ENCODE assay signal across 1 cellular context in the genomic region with DNA sequence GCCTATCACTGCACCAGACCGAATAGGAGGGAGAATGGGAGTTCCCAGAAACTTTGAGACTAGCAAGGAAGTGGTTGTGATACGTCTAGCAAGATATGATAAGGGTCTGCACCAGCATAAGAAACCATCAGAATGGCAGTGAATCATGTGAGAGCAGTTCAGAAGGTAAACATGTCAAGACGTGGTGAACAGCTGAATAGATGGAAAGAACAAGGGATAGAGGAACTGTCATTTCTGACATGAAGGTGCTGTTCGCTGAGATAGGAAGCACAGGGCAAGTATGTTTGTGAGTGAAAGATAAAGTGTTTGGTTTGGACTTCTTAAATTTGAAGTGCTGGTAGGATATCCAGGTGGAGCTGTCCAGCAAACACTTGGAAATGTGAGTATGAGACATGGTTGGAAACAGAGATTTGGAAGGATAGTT.
TF ChIP-seq lines count a peak whose summit lies in the region.

No MANE protein-coding gene starts in this region.

TF ChIP-seq in HEK293, 187 proteins besides CTCF, POLR2A, EP300 and RAD21:
- TF ChIP-seq MYNN (tag by site-specific recombination; IDR thresholded peaks at IDR 0.05; ENCODE audit: borderline replicate concordance) (no peak), ZNF571 (tag by site-specific recombination; IDR thresholded peaks at IDR 0.05) (no peak)
- TF ChIP-seq, protein P1, sequence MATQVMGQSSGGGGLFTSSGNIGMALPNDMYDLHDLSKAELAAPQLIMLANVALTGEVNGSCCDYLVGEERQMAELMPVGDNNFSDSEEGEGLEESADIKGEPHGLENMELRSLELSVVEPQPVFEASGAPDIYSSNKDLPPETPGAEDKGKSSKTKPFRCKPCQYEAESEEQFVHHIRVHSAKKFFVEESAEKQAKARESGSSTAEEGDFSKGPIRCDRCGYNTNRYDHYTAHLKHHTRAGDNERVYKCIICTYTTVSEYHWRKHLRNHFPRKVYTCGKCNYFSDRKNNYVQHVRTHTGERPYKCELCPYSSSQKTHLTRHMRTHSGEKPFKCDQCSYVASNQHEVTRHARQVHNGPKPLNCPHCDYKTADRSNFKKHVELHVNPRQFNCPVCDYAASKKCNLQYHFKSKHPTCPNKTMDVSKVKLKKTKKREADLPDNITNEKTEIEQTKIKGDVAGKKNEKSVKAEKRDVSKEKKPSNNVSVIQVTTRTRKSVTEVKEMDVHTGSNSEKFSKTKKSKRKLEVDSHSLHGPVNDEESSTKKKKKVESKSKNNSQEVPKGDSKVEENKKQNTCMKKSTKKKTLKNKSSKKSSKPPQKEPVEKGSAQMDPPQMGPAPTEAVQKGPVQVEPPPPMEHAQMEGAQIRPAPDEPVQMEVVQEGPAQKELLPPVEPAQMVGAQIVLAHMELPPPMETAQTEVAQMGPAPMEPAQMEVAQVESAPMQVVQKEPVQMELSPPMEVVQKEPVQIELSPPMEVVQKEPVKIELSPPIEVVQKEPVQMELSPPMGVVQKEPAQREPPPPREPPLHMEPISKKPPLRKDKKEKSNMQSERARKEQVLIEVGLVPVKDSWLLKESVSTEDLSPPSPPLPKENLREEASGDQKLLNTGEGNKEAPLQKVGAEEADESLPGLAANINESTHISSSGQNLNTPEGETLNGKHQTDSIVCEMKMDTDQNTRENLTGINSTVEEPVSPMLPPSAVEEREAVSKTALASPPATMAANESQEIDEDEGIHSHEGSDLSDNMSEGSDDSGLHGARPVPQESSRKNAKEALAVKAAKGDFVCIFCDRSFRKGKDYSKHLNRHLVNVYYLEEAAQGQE (tag by site-specific recombination; IDR thresholded peaks at IDR 0.05): peak; percentile 91
